ENCODE assay signal across 1 cellular context in genomic region chr3:4744405-4745239, GRCh38.
TF ChIP-seq lines count a peak whose summit lies in the region.

No MANE protein-coding gene starts in this region.

TF ChIP-seq in HepG2, 621 proteins besides CTCF, POLR2A, EP300 and RAD21 (continued from another document):
- TF ChIP-seq ZNF598 (CRISPR knock-in tag; IDR thresholded peaks at IDR 0.05; ENCODE audit: borderline replicate concordance) = no peak
- TF ChIP-seq ZNF710 (CRISPR knock-in tag; IDR thresholded peaks at IDR 0.05; ENCODE audit: borderline replicate concordance) = peak; percentile 99
- peak; percentile 54; the same call in 1 of the 2 replicates for TF ChIP-seq SNAPC5 (CRISPR knock-in tag; IDR thresholded peaks at IDR 0.05; ENCODE audit: borderline replicate concordance)
- no peak for TF ChIP-seq MATR3 (CRISPR knock-in tag; IDR thresholded peaks at IDR 0.05)
- TF ChIP-seq DPF2 (CRISPR knock-in tag; IDR thresholded peaks at IDR 0.05; ENCODE audit: borderline replicate concordance, low read depth) = peak; percentile 56; the same call in 1 of the 2 replicates
- TF ChIP-seq FOXA3 (CRISPR knock-in tag; IDR thresholded peaks at IDR 0.05) = peak; percentile 85
- no peak for TF ChIP-seq CSRNP2 (CRISPR knock-in tag; conservative IDR thresholded peaks at IDR 0.05; ENCODE audit: low read depth)
- no peak; the same call in 1 of the 2 replicates for TF ChIP-seq ZNF644 (CRISPR knock-in tag; IDR thresholded peaks at IDR 0.05; ENCODE audit: low read depth)
- TF ChIP-seq IKZF5 (CRISPR knock-in tag; IDR thresholded peaks at IDR 0.05) = peak; percentile 49; the same call in 1 of the 2 replicates
- no peak for TF ChIP-seq GRHL1 (CRISPR knock-in tag; conservative IDR thresholded peaks at IDR 0.05)
- no peak for TF ChIP-seq ZNF572 (CRISPR knock-in tag; IDR thresholded peaks at IDR 0.05)
- TF ChIP-seq YEATS4 (CRISPR knock-in tag; IDR thresholded peaks at IDR 0.05; ENCODE audit: borderline replicate concordance) = no peak; the same call in 1 of the 2 replicates
- TF ChIP-seq POGZ (CRISPR knock-in tag; IDR thresholded peaks at IDR 0.05) = peak; percentile 34; the same call in 1 of the 2 replicates
- TF ChIP-seq ZFP36 (IDR thresholded peaks at IDR 0.05; ENCODE audit: borderline replicate concordance, low read depth, low read length, partially characterized antibody) = no peak
- no peak for TF ChIP-seq SATB2 (CRISPR knock-in tag; IDR thresholded peaks at IDR 0.05)
- 0 out of 2 replicates have a peak, but pooled peaks have one; percentile 18 for TF ChIP-seq NCOR1 (IDR thresholded peaks at IDR 0.05; ENCODE audit: borderline replicate concordance, low read length)
- TF ChIP-seq ZNF772 (CRISPR knock-in tag; IDR thresholded peaks at IDR 0.05) = peak; percentile 65; the same call in 1 of the 2 replicates
- TF ChIP-seq HMGXB4 (CRISPR knock-in tag; IDR thresholded peaks at IDR 0.05; ENCODE audit: borderline replicate concordance in 1 of 2, low read depth in 1 of 2) = 0 out of 4 replicates have a peak, but pooled peaks of 1 of the 2 experiments have one; percentile 55
- TF ChIP-seq ZNF761 (CRISPR knock-in tag; conservative IDR thresholded peaks at IDR 0.05) = 0 out of 2 replicates have a peak, but pooled peaks have one; percentile 20
- TF ChIP-seq ATF2 (CRISPR knock-in tag; IDR thresholded peaks at IDR 0.05) = peak; percentile 29; the same call in 1 of the 2 replicates
- peak; percentile 85 for TF ChIP-seq PAXIP1 (CRISPR knock-in tag; conservative IDR thresholded peaks at IDR 0.05)
- TF ChIP-seq ZNF674 (CRISPR knock-in tag; IDR thresholded peaks at IDR 0.05; ENCODE audit: low read depth) = no peak
- peak; percentile 65; the same call in 1 of the 2 replicates for TF ChIP-seq TFAP4 (IDR thresholded peaks at IDR 0.05; ENCODE audit: borderline replicate concordance, low read depth)
- TF ChIP-seq SP4 (CRISPR knock-in tag; IDR thresholded peaks at IDR 0.05) = no peak
- TF ChIP-seq TGIF2 (CRISPR knock-in tag; IDR thresholded peaks at IDR 0.05) = peak; percentile 57; the same call in 1 of the 2 replicates
- no peak for TF ChIP-seq ZNF326 (CRISPR knock-in tag; IDR thresholded peaks at IDR 0.05; ENCODE audit: borderline replicate concordance)
